1 cellular context compared by ENCODE assay signal in the genomic region with DNA sequence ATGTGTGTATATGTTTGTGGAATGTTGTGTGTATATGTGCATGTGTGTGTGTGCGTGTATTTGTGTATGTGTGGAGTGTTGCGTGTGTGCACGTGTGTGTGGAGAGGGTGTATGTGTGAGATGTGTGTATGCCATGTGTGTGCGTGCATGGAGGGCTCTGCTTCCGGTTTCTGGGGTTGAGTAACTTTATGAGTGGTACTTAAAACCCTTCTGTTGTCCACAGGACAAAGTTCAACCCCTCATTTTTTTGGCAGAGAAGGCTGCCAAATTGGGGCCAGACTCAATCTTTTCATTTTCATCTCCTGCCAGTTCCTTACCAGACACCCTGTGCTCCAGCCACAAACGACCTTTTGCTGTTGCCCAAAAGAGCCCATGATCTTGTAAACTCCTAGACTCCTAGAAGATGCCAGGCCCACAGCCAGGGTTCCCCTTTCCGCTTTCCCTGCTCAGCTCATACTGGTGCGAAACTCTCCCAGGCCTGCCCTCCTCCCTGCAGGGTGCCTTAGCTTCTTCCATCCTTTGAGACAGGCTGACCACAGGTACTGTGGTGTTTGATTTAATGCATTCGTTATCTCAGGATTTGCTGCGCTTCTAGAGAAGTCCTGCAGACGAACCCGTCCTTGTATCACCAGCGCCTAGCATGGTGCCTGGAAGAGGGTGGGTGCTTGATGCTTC.
TF ChIP-seq lines count a peak whose summit lies in the region.

No MANE protein-coding gene starts in this region.

TF ChIP-seq in GM23338, 12 proteins besides CTCF, POLR2A, EP300 and RAD21 (continued from another document):
- no peak for TF ChIP-seq ZNF462 (CRISPR knock-in tag; IDR thresholded peaks at IDR 0.05)
